In the genomic region with DNA sequence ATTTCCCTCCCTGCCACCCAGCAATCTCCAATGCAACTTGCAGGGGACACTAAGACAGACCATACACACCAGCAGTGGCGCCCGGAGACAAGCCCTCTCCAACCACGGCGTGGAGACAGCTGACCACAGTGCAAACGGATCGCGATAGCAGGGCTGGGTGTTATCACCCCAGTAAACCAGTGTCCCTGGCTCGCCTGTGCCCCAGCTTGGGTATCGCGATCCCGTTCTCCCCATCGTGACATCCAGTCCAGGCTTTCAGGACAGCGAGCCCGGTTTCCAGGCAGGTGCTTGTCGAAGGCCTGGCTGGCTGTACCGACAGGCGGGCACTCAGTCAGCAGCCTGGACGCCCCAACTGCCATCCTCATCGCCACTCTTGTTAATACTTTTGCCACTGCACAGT, we compare ENCODE assay signal across 2 cellular contexts.
TF ChIP-seq lines count a peak whose summit lies in the region.

No MANE protein-coding gene starts in this region.

TF ChIP-seq in IMR-90, 13 proteins besides CTCF, POLR2A, EP300 and RAD21:
- TF ChIP-seq MAZ (IDR thresholded peaks at IDR 0.05; ENCODE audit: borderline replicate concordance, low read depth, low read length) = no peak
- TF ChIP-seq FOS (IDR thresholded peaks at IDR 0.05; ENCODE audit: low read depth, low read length) = no peak
- TF ChIP-seq RFX5 (IDR thresholded peaks at IDR 0.05; ENCODE audit: low read depth, low read length) = no peak
- no peak for TF ChIP-seq RCOR1 (IDR thresholded peaks at IDR 0.05; ENCODE audit: insufficient replicate concordance, low read length)

TF ChIP-seq in H1, 55 proteins besides CTCF, POLR2A, EP300 and RAD21:
- TF ChIP-seq SP1 (IDR thresholded peaks at IDR 0.05; ENCODE audit: low read depth, low read length) (no peak), EZH2 (IDR thresholded peaks at IDR 0.05; ENCODE audit: low read depth, low read length, severe bottlenecking) (no peak), CTBP2 (IDR thresholded peaks at IDR 0.05; ENCODE audit: borderline replicate concordance, insufficient read depth, insufficient read length, low read length) (no peak), FOSL1 (IDR thresholded peaks at IDR 0.05; ENCODE audit: insufficient read depth, low read depth, low read length) (no peak), GTF2F1 (IDR thresholded peaks at IDR 0.05; ENCODE audit: borderline replicate concordance, low read depth, low read length) (no peak)
